ENCODE assay signal across 1 cellular context in genomic region chr6:8549381-8549780, GRCh38.
TF ChIP-seq lines count a peak whose summit lies in the region.

No MANE protein-coding gene starts in this region.

TF ChIP-seq in GM23338, 12 proteins besides CTCF, POLR2A, EP300 and RAD21 (continued from another document):
- TF ChIP-seq ZNF462 (CRISPR knock-in tag; IDR thresholded peaks at IDR 0.05), result no peak
- TF ChIP-seq JUNB (IDR thresholded peaks at IDR 0.05; ENCODE audit: unreplicated experiment), result no peak
- no peak for TF ChIP-seq CREB1 (CRISPR knock-in tag; IDR thresholded peaks at IDR 0.05; ENCODE audit: low read depth)
- TF ChIP-seq ZNF114 (CRISPR knock-in tag; IDR thresholded peaks at IDR 0.05), result no peak
- no peak for TF ChIP-seq EZH2phosphoT487 (IDR thresholded peaks at IDR 0.05; ENCODE audit: unreplicated experiment)
- no peak for TF ChIP-seq STAT1 (IDR thresholded peaks at IDR 0.05; ENCODE audit: unreplicated experiment)
- no peak for TF ChIP-seq NANOG (IDR thresholded peaks at IDR 0.05; ENCODE audit: borderline replicate concordance)
- TF ChIP-seq REST (IDR thresholded peaks at IDR 0.05; ENCODE audit: unreplicated experiment), result no peak
- no peak for TF ChIP-seq EZH2 (IDR thresholded peaks at IDR 0.05; ENCODE audit: low read depth, unreplicated experiment)
- TF ChIP-seq ZNF331 (CRISPR knock-in tag; IDR thresholded peaks at IDR 0.05; ENCODE audit: low read depth), result no peak
